In genomic region chr19:13153627-13154240, GRCh38 we compare ENCODE assay signal across 2 cellular contexts.
TF ChIP-seq lines count a peak whose summit lies in the region.

No MANE protein-coding gene starts in this region.

TF ChIP-seq in SK-N-SH, 30 proteins besides CTCF, POLR2A, EP300 and RAD21 (continued from another document):
- no peak for TF ChIP-seq USF2 (IDR thresholded peaks at IDR 0.05; ENCODE audit: borderline replicate concordance, low read depth, low read length)
- no peak for TF ChIP-seq POLR2AphosphoS5 (IDR thresholded peaks at IDR 0.05; ENCODE audit: low read depth, low read length)
- 0 out of 2 replicates have a peak, but pooled peaks have one; percentile 5 for TF ChIP-seq RXRA (IDR thresholded peaks at IDR 0.05; ENCODE audit: borderline replicate concordance, low read depth)
- no peak for TF ChIP-seq RCOR1 (IDR thresholded peaks at IDR 0.05; ENCODE audit: low read length)
- no peak for TF ChIP-seq TEAD4 (IDR thresholded peaks at IDR 0.05; ENCODE audit: borderline replicate concordance, insufficient read depth)
- no peak for TF ChIP-seq FOSL2 (IDR thresholded peaks at IDR 0.05; ENCODE audit: borderline replicate concordance, low read depth)
- TF ChIP-seq FOXJ3 (CRISPR knock-in tag; IDR thresholded peaks at IDR 0.05) = no peak
- 0 out of 2 replicates have a peak, but pooled peaks have one; percentile 7 for TF ChIP-seq ELF1 (IDR thresholded peaks at IDR 0.05)
- TF ChIP-seq TCF12 (IDR thresholded peaks at IDR 0.05) = no peak
- no peak for TF ChIP-seq MAX (IDR thresholded peaks at IDR 0.05; ENCODE audit: low read depth)
- no peak for TF ChIP-seq IRF3 (IDR thresholded peaks at IDR 0.05; ENCODE audit: low read depth, low read length)

TF ChIP-seq in SK-N-SH treated with all-trans-retinoic acid at 6 μM for 48 hours, 23 proteins besides CTCF, POLR2A, EP300 and RAD21 (continued from another document):
- TF ChIP-seq PATZ1 (CRISPR knock-in tag; IDR thresholded peaks at IDR 0.05; ENCODE audit: borderline replicate concordance) (no peak), ZC3H10 (CRISPR knock-in tag; IDR thresholded peaks at IDR 0.05) (no peak), ZNF8 (CRISPR knock-in tag; IDR thresholded peaks at IDR 0.05) (no peak), ZFP30 (CRISPR knock-in tag; IDR thresholded peaks at IDR 0.05) (no peak), ARNTL (CRISPR knock-in tag; IDR thresholded peaks at IDR 0.05; ENCODE audit: borderline replicate concordance, low read depth) (no peak), RARB (CRISPR knock-in tag; IDR thresholded peaks at IDR 0.05) (no peak), BACH2 (CRISPR knock-in tag; IDR thresholded peaks at IDR 0.05; ENCODE audit: borderline replicate concordance) (no peak)
